ENCODE assay signal across 1 cellular context in the genomic region with DNA sequence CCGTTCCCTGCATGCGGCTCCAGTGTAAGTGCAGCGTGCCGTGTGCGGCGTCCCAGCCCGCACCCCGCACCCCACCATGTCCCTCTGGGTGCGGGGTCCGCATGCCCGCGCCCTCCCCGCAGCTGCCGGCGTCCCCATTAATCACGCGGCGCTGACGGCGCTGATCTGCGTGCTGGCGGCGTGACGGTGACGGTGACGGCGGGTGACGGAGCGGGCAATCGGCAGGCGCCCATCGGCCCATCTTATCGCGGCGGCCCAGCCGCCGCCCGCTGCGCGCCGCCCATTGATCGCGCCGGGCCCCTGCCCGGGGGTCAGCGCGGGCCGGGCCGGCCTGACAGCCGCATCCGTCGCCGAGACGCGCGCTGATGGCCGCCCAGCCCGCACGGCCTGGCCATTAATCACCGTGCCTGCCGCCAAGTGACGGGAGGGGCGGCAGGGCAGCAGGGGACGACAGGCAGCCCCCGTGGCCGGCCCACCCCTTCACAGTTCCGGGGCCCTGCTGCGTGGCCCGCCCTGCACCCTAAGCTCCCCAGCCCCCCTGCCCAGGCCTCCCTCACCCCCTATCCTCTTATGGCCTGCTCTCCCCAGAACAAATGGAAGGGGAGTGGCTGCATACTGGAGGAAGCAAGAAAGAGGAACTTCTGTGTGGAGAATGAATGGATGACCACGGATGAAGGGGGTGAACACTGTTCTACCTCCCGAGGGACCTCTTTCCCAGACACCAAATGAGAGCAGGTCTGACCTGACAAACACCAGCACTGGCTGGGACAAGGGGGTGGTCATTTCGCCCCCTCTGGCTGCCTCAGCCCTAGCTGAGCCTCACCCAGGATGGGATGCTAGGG.
TF ChIP-seq lines count a peak whose summit lies in the region.

No MANE protein-coding gene starts in this region.

TF ChIP-seq in HepG2, 621 proteins besides CTCF, POLR2A, EP300 and RAD21:
- TF ChIP-seq RBFOX2 (IDR thresholded peaks at IDR 0.05; ENCODE audit: low read depth, low read length) (0 out of 2 replicates have a peak, but pooled peaks have one; percentile 10), REL (CRISPR knock-in tag; conservative IDR thresholded peaks at IDR 0.05) (no peak), TBX3 (IDR thresholded peaks at IDR 0.05; ENCODE audit: borderline replicate concordance) (no peak)
- TF ChIP-seq, protein P1, sequence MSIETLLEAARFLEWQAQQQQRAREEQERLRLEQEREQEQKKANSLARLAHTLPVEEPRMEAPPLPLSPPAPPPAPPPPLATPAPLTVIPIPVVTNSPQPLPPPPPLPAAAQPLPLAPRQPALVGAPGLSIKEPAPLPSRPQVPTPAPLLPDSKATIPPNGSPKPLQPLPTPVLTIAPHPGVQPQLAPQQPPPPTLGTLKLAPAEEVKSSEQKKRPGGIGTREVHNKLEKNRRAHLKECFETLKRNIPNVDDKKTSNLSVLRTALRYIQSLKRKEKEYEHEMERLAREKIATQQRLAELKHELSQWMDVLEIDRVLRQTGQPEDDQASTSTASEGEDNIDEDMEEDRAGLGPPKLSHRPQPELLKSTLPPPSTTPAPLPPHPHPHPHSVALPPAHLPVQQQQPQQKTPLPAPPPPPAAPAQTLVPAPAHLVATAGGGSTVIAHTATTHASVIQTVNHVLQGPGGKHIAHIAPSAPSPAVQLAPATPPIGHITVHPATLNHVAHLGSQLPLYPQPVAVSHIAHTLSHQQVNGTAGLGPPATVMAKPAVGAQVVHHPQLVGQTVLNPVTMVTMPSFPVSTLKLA (IDR thresholded peaks at IDR 0.05) = no peak
